ENCODE assay signal across 1 cellular context in the genomic region with DNA sequence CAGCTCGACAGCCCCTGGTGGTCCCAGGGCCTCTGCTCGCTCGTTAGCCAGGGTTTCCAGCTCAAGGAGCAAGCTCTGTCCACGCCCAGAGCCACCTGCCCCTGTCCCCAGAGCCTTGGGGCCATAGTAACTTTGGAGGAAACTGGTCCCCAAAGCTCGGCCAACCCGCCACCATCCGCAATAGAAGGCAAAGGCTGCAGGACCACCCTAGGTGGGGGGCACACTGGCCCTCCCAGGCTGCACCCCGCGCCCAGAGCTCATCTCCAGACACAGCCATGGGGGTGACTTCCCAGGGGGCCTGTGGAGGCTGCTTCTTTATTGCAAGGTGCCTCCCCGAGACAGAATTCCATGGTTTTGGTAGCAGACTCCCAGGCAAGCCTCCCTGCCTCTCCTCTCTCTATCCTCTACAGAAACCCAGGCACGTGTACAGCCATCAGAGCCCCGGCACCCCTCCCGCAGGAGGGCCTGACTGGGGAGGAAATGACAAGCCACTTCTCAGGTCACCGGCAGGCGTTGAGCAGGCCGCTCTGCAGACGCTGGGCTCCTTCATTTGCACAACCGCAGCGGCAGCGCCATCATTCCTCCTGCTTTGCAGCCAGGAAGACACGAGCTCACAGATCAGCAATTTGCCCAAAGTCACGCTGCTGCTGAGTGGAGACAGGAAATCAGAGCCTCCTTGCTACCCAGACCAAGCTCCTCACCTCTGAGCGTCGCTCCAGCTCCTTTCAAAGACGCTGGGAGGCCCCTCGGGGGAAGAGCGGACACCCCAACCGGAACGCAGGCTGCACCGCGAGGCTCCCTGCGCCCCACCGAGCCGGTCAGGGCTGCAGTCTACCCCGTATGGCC.
TF ChIP-seq lines count a peak whose summit lies in the region.

No MANE protein-coding gene starts in this region.

TF ChIP-seq in SK-N-SH, 30 proteins besides CTCF, POLR2A, EP300 and RAD21 (continued from another document):
- TF ChIP-seq GABPA (IDR thresholded peaks at IDR 0.05; ENCODE audit: low read depth) (no peak), FOXM1 (IDR thresholded peaks at IDR 0.05; ENCODE audit: low read depth) (no peak)
- TF ChIP-seq, protein P1, sequence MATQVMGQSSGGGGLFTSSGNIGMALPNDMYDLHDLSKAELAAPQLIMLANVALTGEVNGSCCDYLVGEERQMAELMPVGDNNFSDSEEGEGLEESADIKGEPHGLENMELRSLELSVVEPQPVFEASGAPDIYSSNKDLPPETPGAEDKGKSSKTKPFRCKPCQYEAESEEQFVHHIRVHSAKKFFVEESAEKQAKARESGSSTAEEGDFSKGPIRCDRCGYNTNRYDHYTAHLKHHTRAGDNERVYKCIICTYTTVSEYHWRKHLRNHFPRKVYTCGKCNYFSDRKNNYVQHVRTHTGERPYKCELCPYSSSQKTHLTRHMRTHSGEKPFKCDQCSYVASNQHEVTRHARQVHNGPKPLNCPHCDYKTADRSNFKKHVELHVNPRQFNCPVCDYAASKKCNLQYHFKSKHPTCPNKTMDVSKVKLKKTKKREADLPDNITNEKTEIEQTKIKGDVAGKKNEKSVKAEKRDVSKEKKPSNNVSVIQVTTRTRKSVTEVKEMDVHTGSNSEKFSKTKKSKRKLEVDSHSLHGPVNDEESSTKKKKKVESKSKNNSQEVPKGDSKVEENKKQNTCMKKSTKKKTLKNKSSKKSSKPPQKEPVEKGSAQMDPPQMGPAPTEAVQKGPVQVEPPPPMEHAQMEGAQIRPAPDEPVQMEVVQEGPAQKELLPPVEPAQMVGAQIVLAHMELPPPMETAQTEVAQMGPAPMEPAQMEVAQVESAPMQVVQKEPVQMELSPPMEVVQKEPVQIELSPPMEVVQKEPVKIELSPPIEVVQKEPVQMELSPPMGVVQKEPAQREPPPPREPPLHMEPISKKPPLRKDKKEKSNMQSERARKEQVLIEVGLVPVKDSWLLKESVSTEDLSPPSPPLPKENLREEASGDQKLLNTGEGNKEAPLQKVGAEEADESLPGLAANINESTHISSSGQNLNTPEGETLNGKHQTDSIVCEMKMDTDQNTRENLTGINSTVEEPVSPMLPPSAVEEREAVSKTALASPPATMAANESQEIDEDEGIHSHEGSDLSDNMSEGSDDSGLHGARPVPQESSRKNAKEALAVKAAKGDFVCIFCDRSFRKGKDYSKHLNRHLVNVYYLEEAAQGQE (IDR thresholded peaks at IDR 0.05; ENCODE audit: low read depth, low read length), result no peak
- TF ChIP-seq, protein P2, sequence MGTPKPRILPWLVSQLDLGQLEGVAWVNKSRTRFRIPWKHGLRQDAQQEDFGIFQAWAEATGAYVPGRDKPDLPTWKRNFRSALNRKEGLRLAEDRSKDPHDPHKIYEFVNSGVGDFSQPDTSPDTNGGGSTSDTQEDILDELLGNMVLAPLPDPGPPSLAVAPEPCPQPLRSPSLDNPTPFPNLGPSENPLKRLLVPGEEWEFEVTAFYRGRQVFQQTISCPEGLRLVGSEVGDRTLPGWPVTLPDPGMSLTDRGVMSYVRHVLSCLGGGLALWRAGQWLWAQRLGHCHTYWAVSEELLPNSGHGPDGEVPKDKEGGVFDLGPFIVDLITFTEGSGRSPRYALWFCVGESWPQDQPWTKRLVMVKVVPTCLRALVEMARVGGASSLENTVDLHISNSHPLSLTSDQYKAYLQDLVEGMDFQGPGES (IDR thresholded peaks at IDR 0.05; ENCODE audit: low read depth, low read length), result no peak
